In genomic region chr20:46022411-46023147, GRCh38 we compare ENCODE assay signal across 9 cellular contexts. TPM values are rescaled to one million over a fixed set of nuclear protein-coding genes. Genes with fewer than 3 reads are reported as not detected.
DNase-seq lines count a peak whose midpoint lies in the region; ATAC-seq and TF ChIP-seq lines count a peak whose summit lies in the region.
"Had no signal": no experiment of that assay in that cellular context is flagged by ENCODE, and none has a peak within 500 bp of the region (broad histone marks: within the 10 kb centered on the region; RNA-seq: fewer than 3 reads in every experiment).

No MANE protein-coding gene starts in this region.

- H3K4me1 ChIP-seq in SJCRH30 (peaks cover 4% of the 10 kb centered on the region; the same call in 1 of the 2 replicates), vagina (peaks cover 19% of the 10 kb centered on the region)

- H3K9me3 Mint-ChIP-seq in glutamatergic neuron (ENCODE audit: unreplicated experiment): peaks cover 9% of the 10 kb centered on the region
- H3K9me3 Mint-ChIP-seq: IgD-negative memory B cell had no signal

- H3K27me3 Mint-ChIP-seq in glutamatergic neuron (ENCODE audit: unreplicated experiment): peaks cover 17% of the 10 kb centered on the region

- H3K4me3 Mint-ChIP-seq in glutamatergic neuron (ENCODE audit: unreplicated experiment): peak overlapping the region; percentile 82

- TF ChIP-seq POLR2A in vagina (IDR thresholded peaks at IDR 0.05): no peak

- no peaks in the 10 kb centered on the region for H3K9me3 ChIP-seq in SJCRH30 (replicated peaks)
- no peaks in the 10 kb centered on the region for H3K9me3 ChIP-seq in vagina

- H3K27ac Mint-ChIP-seq in glutamatergic neuron (ENCODE audit: unreplicated experiment): no peak overlapping the region

- TF ChIP-seq CTCF in C4-2B (conservative IDR thresholded peaks at IDR 0.05) (peak; percentile 72), glutamatergic neuron (IDR thresholded peaks at IDR 0.05; ENCODE audit: partially characterized antibody, unreplicated experiment) (peak; percentile 75), vagina (IDR thresholded peaks at IDR 0.05) (peak; percentile 42 to 87 (median 51))

- H3K27ac ChIP-seq in C4-2B: no peak overlapping the region
- no peak overlapping the region for H3K27ac ChIP-seq in SJCRH30
- no peak overlapping the region for H3K27ac ChIP-seq in vagina

- ATAC-seq in GM21360 (IDR thresholded peaks at IDR 0.05; ENCODE audit: unreplicated experiment): no peak

- intact Hi-C loops in posterior cingulate gyrus (cut with DNase I): loop anchor here (2.0 to 10.0 kb wide), 2 partner anchors 66 to 332 kb away; partner anchors contain the start of gene NCOA5
- intact Hi-C loops in vagina (cut with DNase I): loop anchor here (10.0 kb wide), 1 partner anchor 152 kb away; no protein-coding TSS in a partner anchor

- H3K27me3 ChIP-seq in SJCRH30 (no peaks in the 10 kb centered on the region; the same call in 1 of the 2 replicates), vagina (no peaks in the 10 kb centered on the region)

- DNase-seq in HT-29 (ENCODE audit: low spot score) (peak; percentile 73), SJCRH30 (peak; percentile 65 to 66), activated gamma-delta T cell treated with Interleukin-2 at 50 U/mL for 16 hours (peak; percentile 74), glutamatergic neuron (peak; percentile 76), posterior cingulate gyrus (peak; percentile 64 to 95 (median 77)), vagina (ENCODE audit: extremely low spot score in 2 of 2) (no peak)

- no peaks in the 10 kb centered on the region for H3K36me3 Mint-ChIP-seq in glutamatergic neuron (ENCODE audit: unreplicated experiment)
- H3K36me3 Mint-ChIP-seq: IgD-negative memory B cell had no signal

- H3K4me1 Mint-ChIP-seq in glutamatergic neuron (ENCODE audit: low read depth, unreplicated experiment): peaks cover 19% of the 10 kb centered on the region

- H3K36me3 ChIP-seq in SJCRH30 (no peaks in the 10 kb centered on the region), vagina (no peaks in the 10 kb centered on the region)

- H3K4me3 ChIP-seq in SJCRH30: no peak overlapping the region
- peak overlapping the region in 1 of 2 donors; percentile 30 for H3K4me3 ChIP-seq in vagina

RNA-seq across cellular contexts. Expression of gene SLC12A5, which starts 6.4 kb away (rescaled TPM):
- not detected in 2 replicates for total RNA-seq in HT-29 (2014; rRNA removed; shearing (Covaris generic))
- total RNA-seq in SJCRH30 (2014; rRNA removed; shearing (Covaris generic)): 3.8 and 8.6 TPM in 2 replicates
- total RNA-seq in glutamatergic neuron (ENCODE audit: unreplicated experiment): 10.4 TPM
- not detected for total RNA-seq in vagina

RNA-seq across cellular contexts. Expression of gene MMP9, which starts 13.9 kb away (rescaled TPM):
- total RNA-seq in HT-29 (2014; rRNA removed; shearing (Covaris generic)): not detected in 2 replicates
- total RNA-seq in SJCRH30 (2014; rRNA removed; shearing (Covaris generic)): 0.06 TPM in 1 of 2 replicates, not detected in the other
- 0.17 TPM for total RNA-seq in glutamatergic neuron (ENCODE audit: unreplicated experiment)
- total RNA-seq in vagina: 1.7 TPM

RNA-seq across cellular contexts. Expression of gene ZNF335, which starts 50.6 kb away (rescaled TPM):
- total RNA-seq in HT-29 (2014; rRNA removed; shearing (Covaris generic)): 39.2 and 44.8 TPM in 2 replicates
- total RNA-seq in SJCRH30 (2014; rRNA removed; shearing (Covaris generic)): 12.5 and 14.2 TPM in 2 replicates
- total RNA-seq in glutamatergic neuron (ENCODE audit: unreplicated experiment) (23.1 TPM), vagina (24.1 TPM)

Comparison
In these comparisons a context has a peak if more than half of its experiments do, and no peak if none do; other contexts are left out.
1. DNase-seq: peak in HT-29 (single experiment), SJCRH30 (2 of 2), activated gamma-delta T cell treated with Interleukin-2 at 50 U/mL for 16 hours (single experiment), glutamatergic neuron (single experiment) and posterior cingulate gyrus (10 of 10); none in vagina (0 of 2).
2. Peak in every context shown above with its lines, with median percentiles within 50 percentile points of each other: CTCF ChIP-seq.